Comparison of ENCODE assay signal across 12 cellular contexts in the genomic region with DNA sequence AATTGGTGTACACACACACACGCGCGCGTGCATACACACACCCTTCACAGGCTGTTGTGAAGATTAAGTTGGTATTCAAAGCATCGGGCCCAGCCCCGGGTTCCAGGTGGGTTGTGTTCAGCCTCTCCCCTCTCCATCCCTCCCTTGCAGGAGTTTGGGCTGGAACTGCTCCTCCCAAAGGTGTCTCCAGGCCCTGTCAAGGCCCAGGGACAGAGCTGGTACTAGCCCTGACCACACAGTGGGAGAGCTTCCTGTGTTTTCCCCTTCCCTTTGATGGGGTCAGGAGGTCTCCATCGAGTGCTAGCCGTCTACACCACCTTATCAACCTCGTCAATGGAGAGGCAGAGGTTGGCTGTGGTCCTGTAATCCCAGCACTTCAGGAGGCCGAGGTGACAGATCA. TPM values are rescaled to one million over a fixed set of nuclear protein-coding genes. Genes with fewer than 3 reads are reported as not detected.
DNase-seq lines count a peak whose midpoint lies in the region; ATAC-seq, FAIRE-seq and TF ChIP-seq lines count a peak whose summit lies in the region.
"Had no signal": no experiment of that assay in that cellular context is flagged by ENCODE, and none has a peak within 500 bp of the region (broad histone marks: within the 10 kb centered on the region; RNA-seq: fewer than 3 reads in every experiment).

No MANE protein-coding gene starts in this region.

- ATAC-seq in GM23338: peak; percentile 2
- ATAC-seq in naive thymus-derived CD4-positive, alpha-beta T cell: peak; percentile 15
- ATAC-seq in GM21529 (IDR thresholded peaks at IDR 0.05; ENCODE audit: unreplicated experiment): no peak
- no peak for ATAC-seq in HG02981 (IDR thresholded peaks at IDR 0.05; ENCODE audit: unreplicated experiment)

- H4K8ac ChIP-seq in H1 (ENCODE audit: extremely low read depth, insufficient read depth, low read length): no peak overlapping the region

- POLR2A ChIA-PET in H1 (lab: Charles Lee; ENCODE audit: partially characterized antibody) (interaction anchor here (1.3 kb wide), 1 partner anchor 38 kb away, joined by 3 read pairs; no protein-coding TSS in a partner anchor), Caco-2 (lab: Charles Lee) (no interaction called here)
- POLR2A ChIA-PET in naive thymus-derived CD4-positive, alpha-beta T cell (lab: Charles Lee): interaction anchor here (0.7 kb wide), 1 partner anchor 302 kb away, joined by 4 read pairs; no protein-coding TSS in a partner anchor

- no peak overlapping the region for H2BK5ac ChIP-seq in H1 (ENCODE audit: low read depth, low read length)

- H2BK120ac ChIP-seq in H1 (replicated peaks; ENCODE audit: low read depth, low read length): no peak overlapping the region

- H3K27me3 ChIP-seq in GM23338 (ENCODE audit: insufficient read depth) (no peaks in the 10 kb centered on the region), H1 (replicated peaks in 1 of 4; ENCODE audit: control insufficient read depth in 3 of 4, extremely low read depth in 1 of 4, insufficient read depth in 3 of 4, low read length in 3 of 4) (no peaks in the 10 kb centered on the region), Caco-2 (replicated peaks; ENCODE audit: control insufficient read depth, insufficient read depth, low read length) (no peaks in the 10 kb centered on the region)
- no peaks in the 10 kb centered on the region for H3K27me3 ChIP-seq in naive thymus-derived CD4-positive, alpha-beta T cell (ENCODE audit: control insufficient read depth in 2 of 2, insufficient read depth in 2 of 2, low read length in 2 of 2)
- H3K27me3 ChIP-seq: brain microvascular endothelial cell had no signal

- H3K27me3 Mint-ChIP-seq in GM23338 (ENCODE audit: insufficient read depth, low read depth, poor library complexity) (peaks cover 10% of the 10 kb centered on the region), Caco-2 (ENCODE audit: insufficient read depth, unreplicated experiment) (no peaks in the 10 kb centered on the region)
- no peaks in the 10 kb centered on the region for H3K27me3 Mint-ChIP-seq in naive thymus-derived CD4-positive, alpha-beta T cell

- TF ChIP-seq EP300 in H1 (IDR thresholded peaks at IDR 0.05; ENCODE audit: borderline replicate concordance in 1 of 2, low read depth in 2 of 2, low read length in 2 of 2): no peak

- H3K23me2 ChIP-seq in H1 (ENCODE audit: low read depth, low read length): no peaks in the 10 kb centered on the region

- H3K4me3 ChIP-seq in GM23338 (no peak overlapping the region), H1 (ENCODE audit: extremely low read depth in 1 of 4, insufficient read depth in 2 of 4, low read depth in 3 of 4, low read length in 4 of 4) (no peak overlapping the region), Caco-2 (ENCODE audit: low read depth, low read length) (no peak overlapping the region)
- no peak overlapping the region for H3K4me3 ChIP-seq in naive thymus-derived CD4-positive, alpha-beta T cell (ENCODE audit: low read length)

- CTCF ChIA-PET in H1 (lab: Charles Lee; ENCODE audit: partially characterized antibody): interaction anchor here (0.7 to 2.5 kb wide), 9 partner anchors 14 to 238 kb away, joined by 3 to 13 read pairs (median 3); no protein-coding TSS in a partner anchor
- CTCF ChIA-PET in naive thymus-derived CD4-positive, alpha-beta T cell (lab: Charles Lee): interaction anchor here (1.3 kb wide), 1 partner anchor 87 kb away, joined by 3 read pairs; no protein-coding TSS in a partner anchor
- CTCF ChIA-PET in Caco-2 (lab: Charles Lee): interaction anchor here (0.5 to 2.2 kb wide), 2 partner anchors 67 to 301 kb away, joined by 3 to 9 read pairs; no protein-coding TSS in a partner anchor

- WGBS in H1 (ENCODE audit: extremely low coverage in 1 of 2, insufficient coverage in 1 of 2, insufficient read length in 1 of 2, insufficient replicate concordance in 2 of 2, low coverage in 1 of 2, low lambda C conversion rate in 2 of 2, missing lambda C conversion rate in 1 of 2), 2 experiments: 70% methylated on average over 9 of the region's 10 CpGs; no CpG with 5 or more reads in 1 of the 2 experiments

- DNase-seq in AG20443 (ENCODE audit: low spot score) (peak; percentile 12), GM23338 (ENCODE audit: low spot score) (peak; percentile 40), H1 (ENCODE audit: low read depth in 1 of 2, low spot score in 2 of 2) (no peak), Caco-2 (no peak), SW480 (ENCODE audit: low spot score) (no peak)
- DNase-seq in naive thymus-derived CD4-positive, alpha-beta T cell: no peak
- DNase-seq: NCI-H1048 had no signal

- H3K36me3 Mint-ChIP-seq in GM23338 (ENCODE audit: low read depth) (peaks cover 14% of the 10 kb centered on the region), Caco-2 (ENCODE audit: insufficient read depth, unreplicated experiment) (no peaks in the 10 kb centered on the region)
- peaks cover 0 to 2% (median 0%) of the 10 kb centered on the region in 5 donors for H3K36me3 Mint-ChIP-seq in naive thymus-derived CD4-positive, alpha-beta T cell

- H3K27ac Mint-ChIP-seq in GM23338 (no peak overlapping the region), Caco-2 (ENCODE audit: unreplicated experiment) (no peak overlapping the region)
- no peak overlapping the region for H3K27ac Mint-ChIP-seq in naive thymus-derived CD4-positive, alpha-beta T cell
- H3K27ac Mint-ChIP-seq: nephron progenitor cell had no signal

- peaks cover 38% of the 10 kb centered on the region for H3K4me1 Mint-ChIP-seq in GM23338
- no peaks in the 10 kb centered on the region for H3K4me1 Mint-ChIP-seq in naive thymus-derived CD4-positive, alpha-beta T cell
- no peaks in the 10 kb centered on the region for H3K4me1 Mint-ChIP-seq in Caco-2 (ENCODE audit: low read depth, unreplicated experiment)

- peaks cover 32% of the 10 kb centered on the region; the same call in 1 of the 2 replicates for H3K4me1 ChIP-seq in GM23338 (ENCODE audit: insufficient read depth)
- peaks cover 0 to 22% (median 6%) of the 10 kb centered on the region in 4 experiments; a peak in 6 of 7 replicates for H3K4me1 ChIP-seq in H1 (replicated peaks in 1 of 4; ENCODE audit: control insufficient read depth in 3 of 4, insufficient read depth in 4 of 4, low read length in 3 of 4)
- H3K4me1 ChIP-seq in naive thymus-derived CD4-positive, alpha-beta T cell (ENCODE audit: control insufficient read depth in 2 of 2, insufficient read depth in 2 of 2, low read length in 2 of 2): no peaks in the 10 kb centered on the region
- H3K4me1 ChIP-seq in Caco-2: 0 out of 2 replicates have a peak, but pooled peaks cover 2% of the 10 kb centered on the region

- H3K4me2 ChIP-seq in GM23338 (0 out of 2 replicates have a peak overlapping the region, but pooled peaks have one; percentile 38), H1 (ENCODE audit: insufficient read depth in 1 of 2, low read depth in 2 of 2, low read length in 2 of 2) (no peak overlapping the region)

- no peak overlapping the region for H3K9ac ChIP-seq in H1 (replicated peaks in 1 of 4; ENCODE audit: extremely low read depth in 1 of 4, low read depth in 3 of 4, low read length in 3 of 4)

- H2BK20ac ChIP-seq in H1 (ENCODE audit: low read length): no peak overlapping the region

- peak overlapping the region; percentile 13 for H4K91ac ChIP-seq in H1 (replicated peaks; ENCODE audit: insufficient read length, low read length)

- H2AFZ ChIP-seq in GM23338: no peak overlapping the region
- no peak overlapping the region for H2AFZ ChIP-seq in H1 (ENCODE audit: low read length)

- no TSS peak for BruUV-seq in Caco-2 (replicated peaks; lab: Mats Ljungman, UMichigan)

- peaks cover 41% of the 10 kb centered on the region for H3F3A ChIP-seq in GM23338 (replicated peaks; ENCODE audit: low read depth)

- no peak overlapping the region for H4K5ac ChIP-seq in H1 (ENCODE audit: insufficient read length, low read depth, low read length)

- peaks cover 11% of the 10 kb centered on the region for H4K20me1 ChIP-seq in GM23338 (replicated peaks; ENCODE audit: insufficient read depth)
- H4K20me1 ChIP-seq in H1 (replicated peaks in 1 of 2; ENCODE audit: control insufficient read depth in 1 of 2, insufficient read depth in 2 of 2, low read length in 2 of 2): peaks cover 0 to 10% of the 10 kb centered on the region in 2 experiments

- H3K14ac ChIP-seq in H1 (ENCODE audit: insufficient read length): no peak overlapping the region

- no peak overlapping the region for H3K56ac ChIP-seq in H1 (replicated peaks; ENCODE audit: insufficient read length, low read depth, low read length)

- no peak overlapping the region for H3K23ac ChIP-seq in H1 (ENCODE audit: insufficient read length)

- no peak overlapping the region for H2BK15ac ChIP-seq in H1 (ENCODE audit: low read length)

- H3K4me3 Mint-ChIP-seq in GM23338: no peak overlapping the region
- no peak overlapping the region for H3K4me3 Mint-ChIP-seq in naive thymus-derived CD4-positive, alpha-beta T cell
- H3K4me3 Mint-ChIP-seq in Caco-2 (ENCODE audit: unreplicated experiment): no peak overlapping the region
- H3K4me3 Mint-ChIP-seq: nephron progenitor cell had no signal

- H3K4ac ChIP-seq in H1 (replicated peaks; ENCODE audit: insufficient read length, low read depth, low read length): no peak overlapping the region

- no peak overlapping the region for H2BK12ac ChIP-seq in H1 (ENCODE audit: low read depth, low read length)

- peak overlapping the region; percentile 73 for H3K27ac ChIP-seq in GM23338 (ENCODE audit: low read depth)
- no peak overlapping the region for H3K27ac ChIP-seq in H1 (ENCODE audit: low read depth, low read length)
- H3K27ac ChIP-seq in naive thymus-derived CD4-positive, alpha-beta T cell (ENCODE audit: low read depth, low read length): no peak overlapping the region
- H3K27ac ChIP-seq: brain microvascular endothelial cell had no signal

- H3K18ac ChIP-seq in H1 (ENCODE audit: extremely low read depth, low read length): no peak overlapping the region

- TF ChIP-seq POLR2A in H1 (IDR thresholded peaks at IDR 0.05; ENCODE audit: control extremely low read depth in 1 of 2, low read depth in 2 of 2, low read length in 2 of 2): no peak

- H3K9me3 ChIP-seq in H1 (ENCODE audit: insufficient read depth in 2 of 2, low read depth in 1 of 2, low read length in 1 of 2) (no peaks in the 10 kb centered on the region), Caco-2 (no peaks in the 10 kb centered on the region)
- H3K9me3 ChIP-seq in naive thymus-derived CD4-positive, alpha-beta T cell (ENCODE audit: control insufficient read depth in 2 of 3, low read length in 3 of 3): no peaks in the 10 kb centered on the region

- H3K79me1 ChIP-seq in H1 (ENCODE audit: low read depth, low read length): no peaks in the 10 kb centered on the region

- intact Hi-C loops in naive thymus-derived CD4-positive, alpha-beta T cell (cut with micrococcal nuclease): loop anchor here (1.0 to 5.0 kb wide), 8 partner anchors 36 to 301 kb away; a partner anchor contains a TSS
- intact Hi-C loops in Caco-2 (cut with micrococcal nuclease; ENCODE audit: unreplicated experiment): loop anchor here (1.0 to 2.0 kb wide), 3 partner anchors 17 to 301 kb away; no protein-coding TSS in a partner anchor

- H2AK5ac ChIP-seq in H1 (ENCODE audit: low read depth, low read length): no peak overlapping the region

- no peak for TF ChIP-seq CTCF in GM23338 (conservative IDR thresholded peaks at IDR 0.05; ENCODE audit: low read depth in 2 of 2)
- TF ChIP-seq CTCF in H1 (IDR thresholded peaks at IDR 0.05; ENCODE audit: control extremely low read depth in 1 of 3, insufficient read depth in 1 of 3, low read depth in 1 of 3, low read length in 3 of 3): no peak
- TF ChIP-seq CTCF in Caco-2 (IDR thresholded peaks at IDR 0.05; ENCODE audit: insufficient read depth in 1 of 2, low read depth in 1 of 2, low read length in 1 of 2, severe bottlenecking in 1 of 2, unreplicated experiment in 1 of 2): no peak

- H3K79me2 ChIP-seq in GM23338 (replicated peaks; ENCODE audit: insufficient read depth): no peaks in the 10 kb centered on the region
- no peaks in the 10 kb centered on the region for H3K79me2 ChIP-seq in H1 (ENCODE audit: control insufficient read depth in 1 of 2, insufficient read depth in 2 of 2, low read length in 2 of 2)

- no peaks in the 10 kb centered on the region for H3K9me2 ChIP-seq in GM23338 (ENCODE audit: insufficient read depth)

- H3K9me3 Mint-ChIP-seq in GM23338: no peaks in the 10 kb centered on the region; the same call in 1 of the 3 replicates
- H3K9me3 Mint-ChIP-seq in naive thymus-derived CD4-positive, alpha-beta T cell: no peaks in the 10 kb centered on the region
- H3K9me3 Mint-ChIP-seq in Caco-2 (ENCODE audit: unreplicated experiment): no peaks in the 10 kb centered on the region
- H3K9me3 Mint-ChIP-seq: nephron progenitor cell had no signal

- no peaks in the 10 kb centered on the region for H3K36me3 ChIP-seq in GM23338 (ENCODE audit: insufficient read depth)
- H3K36me3 ChIP-seq in H1 (ENCODE audit: control insufficient read depth in 2 of 4, insufficient read depth in 4 of 4, low read length in 3 of 4): peaks cover 0 to 13% (median 2%) of the 10 kb centered on the region in 4 experiments; a peak in 3 of 8 replicates
- H3K36me3 ChIP-seq in naive thymus-derived CD4-positive, alpha-beta T cell (ENCODE audit: control insufficient read depth in 2 of 3, insufficient read depth in 3 of 3, low read length in 3 of 3): no peaks in the 10 kb centered on the region
- no peaks in the 10 kb centered on the region for H3K36me3 ChIP-seq in Caco-2 (ENCODE audit: control insufficient read depth, insufficient read depth, low read length)
- H3K36me3 ChIP-seq: brain microvascular endothelial cell had no signal

- FAIRE-seq in H1 (lab: Jason Lieb, UNC): no peak
- FAIRE-seq: H54 had no signal

- no peak for TF ChIP-seq RAD21 in H1 (IDR thresholded peaks at IDR 0.05 in 1 of 2, conservative IDR thresholded peaks at IDR 0.05 in 1 of 2; ENCODE audit: low read depth in 2 of 2, low read length in 2 of 2)

RNA-seq across cellular contexts. Expression of a gene that starts 36.5 kb away (rescaled TPM):
- 233 and 259 TPM in 2 replicates for total RNA-seq in GM23338 (2014; rRNA removed; shearing (Covaris generic))
- polyA plus RNA-seq in GM23338 (2016; fragmentation: Nextera tagmentation; extraction: Ambion mirVana) (180 and 189 TPM in 2 replicates), H1 (2011; rRNA removed) (263 and 387 TPM in 2 replicates)
- 244 and 247 TPM in 2 replicates for total RNA-seq in H1 (2021; fragmentation: NEBNext Ultra II Directional; extraction: Animal tissue kit (Norgen Biotek cat#: 25700))
- 335 TPM for polyA plus RNA-seq in H1 (2011; cell fraction: cytosol; rRNA removed)
- polyA plus RNA-seq in H1 (2011; cell fraction: nucleus; rRNA removed): 537 TPM
- polyA plus RNA-seq in H1 (2012, experiment 1 of 2): 185 to 231 TPM (median 213 TPM) in 4 replicates
- polyA plus RNA-seq in H1 (2012, experiment 2 of 2): 133 TPM
- polyA plus RNA-seq in H1 (2013, experiment 1 of 2): 177 TPM
- 168 TPM for polyA plus RNA-seq in H1 (2013, experiment 2 of 2)
- polyA minus RNA-seq in H1 (2011; rRNA and poly(A)+ RNA removed): 183 and 358 TPM in 2 replicates
- polyA minus RNA-seq in H1 (2011; cell fraction: cytosol; rRNA and poly(A)+ RNA removed): 170 TPM
- 213 TPM for polyA minus RNA-seq in H1 (2011; cell fraction: nucleus; rRNA and poly(A)+ RNA removed)
- total RNA-seq in naive thymus-derived CD4-positive, alpha-beta T cell: 100 to 1,000 TPM in 2 of 5 experiments, 10 to 100 TPM in 3; 71.6 to 143 (median 91.9) TPM
- 1 to 10 TPM; 5.6 to 8.1 TPM for polyA plus RNA-seq in naive thymus-derived CD4-positive, alpha-beta T cell
- 129 and 139 TPM in 2 replicates for total RNA-seq in Caco-2 (2022)

Comparison
In these comparisons a context has a peak if more than half of its experiments do, and no peak if none do; other contexts are left out.
1. DNase-seq: peak in AG20443 (single experiment) and GM23338 (single experiment); none in H1 (0 of 2), naive thymus-derived CD4-positive, alpha-beta T cell (0 of 9), Caco-2 (0 of 2) and SW480 (single experiment).
2. ATAC-seq: peak in GM23338 (single experiment) and naive thymus-derived CD4-positive, alpha-beta T cell (single experiment); none in GM21529 (single experiment) and HG02981 (single experiment).